Comparison of ENCODE assay signal across 24 cellular contexts in genomic region chr2:45275806-45276205, GRCh38.
DNase-seq lines count a peak whose midpoint lies in the region; ATAC-seq, FAIRE-seq and TF ChIP-seq lines count a peak whose summit lies in the region.
"Had no signal": no experiment of that assay in that cellular context is flagged by ENCODE, and none has a peak within 500 bp of the region (broad histone marks: within the 10 kb centered on the region; RNA-seq: fewer than 3 reads in every experiment).

No MANE protein-coding gene starts in this region.

- ATAC-seq in A549 (no peak; a peak in 1 of 6 replicates), PC-3 (peak; percentile 27), pancreas (no peak), omental fat pad (ENCODE audit: low FRiP score) (no peak), HG02885 (IDR thresholded peaks at IDR 0.05; ENCODE audit: poor library complexity, unreplicated experiment) (no peak), T-helper 17 cell (no peak)
- ATAC-seq: activated CD8-positive, alpha-beta memory T cell treated with anti-CD3 and anti-CD28 coated beads, Interleukin-2, amount 10 ng/mL, durations not matched to agents 7 days and 5 days; activated naive CD4-positive, alpha-beta T cell treated with anti-CD3 and anti-CD28 coated beads, Interleukin-2, amount 50 U/mL, for 72 hours; effector memory CD8-positive, alpha-beta T cell had no signal

- H4K20me1 ChIP-seq in PC-3 (ENCODE audit: low read length) = no peaks in the 10 kb centered on the region
- H4K20me1 ChIP-seq: BLaER1 treated with 17β-estradiol and CSF1 and Interleukin-3, amounts not matched to agents 10 nM and 100 nM had no signal

- H3K27me3 Mint-ChIP-seq in T-helper 17 cell = peaks cover 34% of the 10 kb centered on the region

- peaks cover 4% of the 10 kb centered on the region for H3K4me1 Mint-ChIP-seq in T-helper 17 cell
- H3K4me1 Mint-ChIP-seq: IgD-negative memory B cell had no signal

- intact Hi-C loops in PC-3 (cut with micrococcal nuclease) (loop anchor here (5.0 kb wide), 1 partner anchor 104 kb away; no protein-coding TSS in a partner anchor), pancreas (cut with DNase I) (no loop called here)

- H3K9me2 ChIP-seq in PC-3 (replicated peaks; ENCODE audit: low read length) = no peaks in the 10 kb centered on the region

- no TSS peak for BruUV-seq in PC-3 (replicated peaks; lab: Mats Ljungman, UMichigan)

- H3K36me3 ChIP-seq in PC-3 (ENCODE audit: low read depth, low read length) (no peaks in the 10 kb centered on the region), bronchial epithelial cell (ENCODE audit: control insufficient read depth, insufficient read depth, low read length) (no peaks in the 10 kb centered on the region), pancreas (no peaks in the 10 kb centered on the region)
- H3K36me3 ChIP-seq: BLaER1 treated with 17β-estradiol and CSF1 and Interleukin-3, amounts not matched to agents 10 nM and 100 nM; left lung; Peyer's patch; uterus had no signal

- H3K4me1 ChIP-seq in A549 (peaks cover 53% of the 10 kb centered on the region), PC-3 (ENCODE audit: insufficient read depth, low read length) (peaks cover 85% of the 10 kb centered on the region), pancreas (peaks cover 22 to 49% (median 43%) of the 10 kb centered on the region in 3 donors)
- H3K4me1 ChIP-seq: left lung, Peyer's patch, uterus had no signal

- FAIRE-seq in A549 (lab: Jason Lieb, UNC) = no peak
- no peak for FAIRE-seq in bronchial epithelial cell (lab: Jason Lieb, UNC)
- FAIRE-seq in pancreas (lab: Jason Lieb, UNC) = no peak

- H3K4me3 ChIP-seq in A549 (no peak overlapping the region), PC-3 (ENCODE audit: low read length) (no peak overlapping the region), bronchial epithelial cell (ENCODE audit: low read depth, low read length) (no peak overlapping the region), pancreas (no peak overlapping the region)
- H3K4me3 ChIP-seq: BLaER1 treated with 17β-estradiol and CSF1 and Interleukin-3, amounts not matched to agents 10 nM and 100 nM; GM23248; left lung; Peyer's patch; uterus had no signal

- no peak overlapping the region for H2AFZ ChIP-seq in PC-3 (ENCODE audit: low read length)
- H2AFZ ChIP-seq: GM23248 had no signal

- 48% methylated on average over 1 of the region's 1 CpG for WGBS in A549 (ENCODE audit: missing lambda C conversion rate)
- 86 to 94% methylated on average over 1 of the region's 1 CpG for WGBS in pancreas, 2 donors

- peak overlapping the region in 1 of 2 experiments; percentile 37; a peak in 3 of 6 replicates for H3K27ac ChIP-seq in A549
- H3K27ac ChIP-seq in PC-3 (ENCODE audit: low read length) = peak overlapping the region; percentile 93
- H3K27ac ChIP-seq in pancreas = peak overlapping the region in 3 of 4 donors; percentile 51 to 90 (median 75)
- H3K27ac ChIP-seq: BLaER1 treated with 17β-estradiol and CSF1 and Interleukin-3, amounts not matched to agents 10 nM and 100 nM; GM23248; HL-60; left lung; Peyer's patch; uterus had no signal

- H3K79me2 ChIP-seq in PC-3 (ENCODE audit: low read length) = no peaks in the 10 kb centered on the region

- H3K36me3 Mint-ChIP-seq in T-helper 17 cell (ENCODE audit: low read depth) = no peaks in the 10 kb centered on the region
- H3K36me3 Mint-ChIP-seq: activated CD8-positive, alpha-beta memory T cell treated with anti-CD3 and anti-CD28 coated beads, Interleukin-2, amount 10 ng/mL, durations not matched to agents 7 days and 5 days; activated naive CD4-positive, alpha-beta T cell treated with anti-CD3 and anti-CD28 coated beads, Interleukin-2, amount 50 U/mL, for 72 hours; IgD-negative memory B cell had no signal

- TF ChIP-seq RAD21 in A549 (conservative IDR thresholded peaks at IDR 0.05 in 1 of 2, IDR thresholded peaks at IDR 0.05 in 1 of 2) = no peak

- POLR2A ChIA-PET in A549 (lab: Yijun Ruan, JAX) = no interaction called here
- POLR2A ChIA-PET in PC-3 (lab: Charles Lee; ENCODE audit: unreplicated experiment) = interaction anchor here (0.6 kb wide), 2 partner anchors 10 to 12 kb away, joined by 3 to 9 read pairs; no protein-coding TSS in a partner anchor

- H3F3A ChIP-seq in PC-3 (ENCODE audit: low read length, unreplicated experiment) = peaks cover 8% of the 10 kb centered on the region

- H3K27me3 ChIP-seq in PC-3 (ENCODE audit: low read length) (no peaks in the 10 kb centered on the region), bronchial epithelial cell (ENCODE audit: control insufficient read depth, insufficient read depth, low read length) (no peaks in the 10 kb centered on the region), pancreas (no peaks in the 10 kb centered on the region)
- H3K27me3 ChIP-seq: BLaER1 treated with 17β-estradiol and CSF1 and Interleukin-3, amounts not matched to agents 10 nM and 100 nM; left lung; Peyer's patch; uterus had no signal

- CTCF ChIA-PET in A549 (lab: Yijun Ruan, JAX) (no interaction called here), PC-3 (lab: Charles Lee) (no interaction called here)

- H3K9me3 ChIP-seq in A549 = no peaks in the 10 kb centered on the region
- no peaks in the 10 kb centered on the region for H3K9me3 ChIP-seq in PC-3 (ENCODE audit: low read length)
- H3K9me3 ChIP-seq in pancreas = no peaks in the 10 kb centered on the region
- H3K9me3 ChIP-seq in T-helper 17 cell (ENCODE audit: control insufficient read depth, low read length, poor library complexity, severe bottlenecking) = no peaks in the 10 kb centered on the region
- H3K9me3 ChIP-seq: BLaER1 treated with 17β-estradiol and CSF1 and Interleukin-3, amounts not matched to agents 10 nM and 100 nM; left lung; Peyer's patch; uterus had no signal

- DNase-seq in A549 (ENCODE audit: low read depth in 1 of 2, low spot score in 1 of 2) (no peak), PC-3 (peak; percentile 88), bronchial epithelial cell (ENCODE audit: low read depth) (peak; percentile 79), pancreas (no peak), omental fat pad (ENCODE audit: low spot score) (no peak), T-helper 17 cell (no peak), DMS114 treated with DMSO at 0.1 percent for 48 hours (lab: John Stamatoyannopoulos, UW; ENCODE audit: unreplicated experiment) (no peak)
- DNase-seq: activated CD4-positive, alpha-beta T cell treated with anti-CD3 and anti-CD28 coated beads for 4 hours; activated CD8-positive, alpha-beta memory T cell treated with anti-CD3 and anti-CD28 coated beads, Interleukin-2, amount 10 ng/mL, durations not matched to agents 7 days and 5 days; effector memory CD8-positive, alpha-beta T cell; glutamatergic neuron; left lung; MM.1S; NCI-H187 treated with DMSO at 0.1 percent for 48 hours; NCI-H2227 treated with DMSO at 0.1 percent for 48 hours; Peyer's patch; stimulated activated CD4-positive, alpha-beta T cell treated with anti-CD3 and anti-CD28 coated beads, Interleukin-12 subunit alpha, Interleukin-12 subunit beta, amount 100 ng/mL, for 4 hours; uterus had no signal

- H3K9ac ChIP-seq in PC-3 (ENCODE audit: low read length) = peak overlapping the region; percentile 54
- H3K9ac ChIP-seq: BLaER1 treated with 17β-estradiol and CSF1 and Interleukin-3, amounts not matched to agents 10 nM and 100 nM; GM23248 had no signal

- TF ChIP-seq EP300 in A549 (IDR thresholded peaks at IDR 0.05) = no peak

- TF ChIP-seq CTCF in A549 (IDR thresholded peaks at IDR 0.05) = no peak
- no peak for TF ChIP-seq CTCF in PC-3 (conservative IDR thresholded peaks at IDR 0.05; ENCODE audit: low read depth, low read length)
- no peak for TF ChIP-seq CTCF in bronchial epithelial cell (IDR thresholded peaks at IDR 0.05; ENCODE audit: insufficient read depth, low read length, severe bottlenecking)
- TF ChIP-seq CTCF in pancreas (IDR thresholded peaks at IDR 0.05) = no peak
- TF ChIP-seq CTCF in omental fat pad (IDR thresholded peaks at IDR 0.05) = no peak

- TF ChIP-seq POLR2A in A549 (IDR thresholded peaks at IDR 0.05; ENCODE audit: low read length) = no peak

- H3K27ac Mint-ChIP-seq in T-helper 17 cell = no peak overlapping the region
- H3K27ac Mint-ChIP-seq: activated CD8-positive, alpha-beta memory T cell treated with anti-CD3 and anti-CD28 coated beads, Interleukin-2, amount 10 ng/mL, durations not matched to agents 7 days and 5 days; activated naive CD4-positive, alpha-beta T cell treated with anti-CD3 and anti-CD28 coated beads, Interleukin-2, amount 50 U/mL, for 72 hours; effector memory CD8-positive, alpha-beta T cell; IgD-negative memory B cell had no signal

- H3K4me2 ChIP-seq in A549 (peak overlapping the region; percentile 44), PC-3 (ENCODE audit: low read length) (peak overlapping the region; percentile 60)
- H3K4me2 ChIP-seq: BLaER1 treated with 17β-estradiol and CSF1 and Interleukin-3, amounts not matched to agents 10 nM and 100 nM had no signal

- H3K4me3 Mint-ChIP-seq in T-helper 17 cell = no peak overlapping the region
- H3K4me3 Mint-ChIP-seq: activated CD8-positive, alpha-beta memory T cell treated with anti-CD3 and anti-CD28 coated beads, Interleukin-2, amount 10 ng/mL, durations not matched to agents 7 days and 5 days; effector memory CD8-positive, alpha-beta T cell; IgD-negative memory B cell had no signal

TF ChIP-seq in A549, 52 proteins besides CTCF, POLR2A, EP300 and RAD21:
- TF ChIP-seq HDAC2 (IDR thresholded peaks at IDR 0.05) (no peak), EHMT2 (IDR thresholded peaks at IDR 0.05; ENCODE audit: low read depth) (0 out of 2 replicates have a peak, but pooled peaks have one; percentile 0)

Comparison
In these comparisons a context has a peak if more than half of its experiments do, and no peak if none do; other contexts are left out.
1. DNase-seq: peak in PC-3 (single experiment) and bronchial epithelial cell (single experiment); none in A549 (0 of 2), pancreas (0 of 6), omental fat pad (single experiment), T-helper 17 cell (0 of 3) and DMS114 treated with DMSO at 0.1 percent for 48 hours (single experiment).